In genomic region chr5:142689081-142689480, GRCh38 we compare ENCODE assay signal across 15 cellular contexts. TPM values are rescaled to one million over a fixed set of nuclear protein-coding genes. Genes with fewer than 3 reads are reported as not detected.
DNase-seq lines count a peak whose midpoint lies in the region; ATAC-seq and TF ChIP-seq lines count a peak whose summit lies in the region.
"Had no signal": no experiment of that assay in that cellular context is flagged by ENCODE, and none has a peak within 500 bp of the region (broad histone marks: within the 10 kb centered on the region; RNA-seq: fewer than 3 reads in every experiment).

No MANE protein-coding gene starts in this region.

- H3K4me3 ChIP-seq in heart left ventricle (no peak overlapping the region), right cardiac atrium (ENCODE audit: low read length) (no peak overlapping the region)

- H3K9me3 ChIP-seq in heart left ventricle, result no peaks in the 10 kb centered on the region
- H3K9me3 ChIP-seq in right cardiac atrium (ENCODE audit: control insufficient read depth, low read length), result no peaks in the 10 kb centered on the region

- no peak for TF ChIP-seq CTCF in heart left ventricle (IDR thresholded peaks at IDR 0.05)
- TF ChIP-seq CTCF in glutamatergic neuron (IDR thresholded peaks at IDR 0.05; ENCODE audit: partially characterized antibody, unreplicated experiment), result no peak
- TF ChIP-seq CTCF in MCF 10A (IDR thresholded peaks at IDR 0.05; ENCODE audit: unreplicated experiment), result no peak

- intact Hi-C loops in heart left ventricle (cut with DNase I), result no loop called here
- intact Hi-C loops in right cardiac atrium (cut with DNase I), result no loop called here
- intact Hi-C loops in MCF 10A (cut with micrococcal nuclease), result no loop called here

- H3K9me3 Mint-ChIP-seq in glutamatergic neuron (ENCODE audit: unreplicated experiment) (peaks cover 2% of the 10 kb centered on the region), MCF 10A (ENCODE audit: unreplicated experiment) (no peaks in the 10 kb centered on the region)

- H3K27ac ChIP-seq in heart left ventricle, result peak overlapping the region in 9 of 12 donors; percentile 17 to 88 (median 67)
- no peak overlapping the region for H3K27ac ChIP-seq in right cardiac atrium (ENCODE audit: low read length)
- peak overlapping the region; percentile 52 for H3K27ac ChIP-seq in temporal lobe (ENCODE audit: low read depth, low read length)
- H3K27ac ChIP-seq: C4-2B had no signal

- peaks cover under 1% of the 10 kb centered on the region for H3K27me3 Mint-ChIP-seq in glutamatergic neuron (ENCODE audit: unreplicated experiment)
- no peaks in the 10 kb centered on the region for H3K27me3 Mint-ChIP-seq in MCF 10A (ENCODE audit: insufficient read depth, unreplicated experiment)

- WGBS in heart left ventricle, 4 donors, result 43 to 62% (median 56%) methylated on average over 5 of the region's 5 CpGs
- 52% methylated on average over 5 of the region's 5 CpGs for WGBS in right cardiac atrium

- no peak overlapping the region for H3K4me3 Mint-ChIP-seq in glutamatergic neuron (ENCODE audit: unreplicated experiment)
- H3K4me3 Mint-ChIP-seq in MCF 10A (ENCODE audit: unreplicated experiment), result no peak overlapping the region

- peaks cover 44% of the 10 kb centered on the region for H3K4me1 Mint-ChIP-seq in glutamatergic neuron (ENCODE audit: low read depth, unreplicated experiment)
- peaks cover 36% of the 10 kb centered on the region for H3K4me1 Mint-ChIP-seq in MCF 10A (ENCODE audit: insufficient read depth, unreplicated experiment)

- CTCF ChIA-PET in MCF 10A (lab: Yijun Ruan, JAX), result interaction anchor here (0.6 to 52.5 kb wide), 6 partner anchors 12 to 44 kb away, joined by 3 to 1243 read pairs (median 4); no protein-coding TSS in a partner anchor

- H3K36me3 ChIP-seq in heart left ventricle, result no peaks in the 10 kb centered on the region

- peak overlapping the region; percentile 69 for H3K27ac Mint-ChIP-seq in glutamatergic neuron (ENCODE audit: unreplicated experiment)
- no peak overlapping the region for H3K27ac Mint-ChIP-seq in MCF 10A (ENCODE audit: low read depth, unreplicated experiment)

- POLR2A ChIA-PET in MCF 10A (lab: Yijun Ruan, JAX), result interaction anchor here (1.6 kb wide), 1 partner anchor 33 kb away, joined by 4 read pairs; no protein-coding TSS in a partner anchor

- peaks cover 0 to 74% (median 44%) of the 10 kb centered on the region in 12 donors for H3K4me1 ChIP-seq in heart left ventricle
- peaks cover 23% of the 10 kb centered on the region for H3K4me1 ChIP-seq in right cardiac atrium (ENCODE audit: control insufficient read depth, insufficient read depth, low read length)

- ATAC-seq in heart left ventricle, result no peak
- no peak for ATAC-seq in right cardiac atrium
- ATAC-seq in SK-N-SH treated with all-trans-retinoic acid at 6 μM for 48 hours, result peak; percentile 17; the same call in 1 of the 3 replicates
- no peak for ATAC-seq in GM21786 (IDR thresholded peaks at IDR 0.05; ENCODE audit: unreplicated experiment)

- DNase-seq in heart left ventricle (no peak), right cardiac atrium (no peak), glutamatergic neuron (no peak), MCF 10A (ENCODE audit: unreplicated experiment) (no peak)
- DNase-seq: GDM1; MM.1S; NCI-H1092 treated with DMSO at 0.1 percent for 48 hours; NCI-H2081 treated with DMSO at 0.1 percent for 48 hours; NCI-H345; NK-92 treated with Interleukin-12 subunit alpha and Interleukin-12 subunit beta, amount 100 ng/mL, for 24 hours had no signal

- H3K27me3 ChIP-seq in heart left ventricle, result no peaks in the 10 kb centered on the region
- no peaks in the 10 kb centered on the region for H3K27me3 ChIP-seq in right cardiac atrium (ENCODE audit: control insufficient read depth, insufficient read depth)

- BruUV-seq in MCF 10A (replicated peaks; lab: Mats Ljungman, UMichigan), result no TSS peak

- TF ChIP-seq POLR2A in heart left ventricle (IDR thresholded peaks at IDR 0.05), result no peak

- H3K36me3 Mint-ChIP-seq in glutamatergic neuron (ENCODE audit: unreplicated experiment) (no peaks in the 10 kb centered on the region), MCF 10A (ENCODE audit: insufficient read depth, unreplicated experiment) (no peaks in the 10 kb centered on the region)

TF ChIP-seq in SK-N-SH treated with all-trans-retinoic acid at 6 μM for 48 hours, 23 proteins besides CTCF, POLR2A, EP300 and RAD21:
- TF ChIP-seq ISL1 (CRISPR knock-in tag; IDR thresholded peaks at IDR 0.05), result peak; percentile 25; the same call in 1 of the 2 replicates
- no peak for TF ChIP-seq BACH2 (CRISPR knock-in tag; IDR thresholded peaks at IDR 0.05; ENCODE audit: borderline replicate concordance)
- no peak for TF ChIP-seq PPARA (CRISPR knock-in tag; IDR thresholded peaks at IDR 0.05; ENCODE audit: borderline replicate concordance)
- no peak for TF ChIP-seq RARB (CRISPR knock-in tag; IDR thresholded peaks at IDR 0.05)
- no peak for TF ChIP-seq ARNTL (CRISPR knock-in tag; IDR thresholded peaks at IDR 0.05; ENCODE audit: borderline replicate concordance, low read depth)
- peak; percentile 88 for TF ChIP-seq TSHZ2 (CRISPR knock-in tag; IDR thresholded peaks at IDR 0.05)
- no peak for TF ChIP-seq OSR1 (CRISPR knock-in tag; IDR thresholded peaks at IDR 0.05)
- TF ChIP-seq ZFP30 (CRISPR knock-in tag; IDR thresholded peaks at IDR 0.05), result no peak
- peak; percentile 67 for TF ChIP-seq ZNF70 (CRISPR knock-in tag; IDR thresholded peaks at IDR 0.05)
- no peak for TF ChIP-seq GLIS3 (CRISPR knock-in tag; IDR thresholded peaks at IDR 0.05)
- TF ChIP-seq TOX (CRISPR knock-in tag; IDR thresholded peaks at IDR 0.05; ENCODE audit: borderline replicate concordance), result no peak
- peak; percentile 53; the same call in 1 of the 2 replicates for TF ChIP-seq TCF4 (CRISPR knock-in tag; IDR thresholded peaks at IDR 0.05; ENCODE audit: borderline replicate concordance)

RNA-seq across cellular contexts. Expression of gene FGF1, which starts 3.2 kb away (rescaled TPM):
- 10 to 100 TPM; 41.2 to 74.7 (median 50.5) TPM for total RNA-seq in heart left ventricle
- 10 to 100 TPM in 1 of 2 donors, 1 to 10 TPM in 1; 8.7 to 22.4 TPM for polyA plus RNA-seq in heart left ventricle
- 10 to 100 TPM; 23.1 to 39.2 (median 30.0) TPM for total RNA-seq in right cardiac atrium
- 25.0 TPM for polyA plus RNA-seq in right cardiac atrium
- total RNA-seq in glutamatergic neuron (ENCODE audit: unreplicated experiment), result not detected
- total RNA-seq in temporal lobe, result 6.1 TPM
- 0.34 and 0.65 TPM in 2 replicates for total RNA-seq in MCF 10A (2022)
- total RNA-seq: OCI-LY7 had no signal
